In genomic region chr15:29805043-29805707, GRCh38 we compare ENCODE assay signal across 9 cellular contexts. TPM values are rescaled to one million over a fixed set of nuclear protein-coding genes. Genes with fewer than 3 reads are reported as not detected.
DNase-seq lines count a peak whose midpoint lies in the region; FAIRE-seq and TF ChIP-seq lines count a peak whose summit lies in the region.
"Had no signal": no experiment of that assay in that cellular context is flagged by ENCODE, and none has a peak within 500 bp of the region (broad histone marks: within the 10 kb centered on the region; RNA-seq: fewer than 3 reads in every experiment).

No MANE protein-coding gene starts in this region.

- H3K27me3 ChIP-seq in smooth muscle cell (ENCODE audit: low read depth) (no peaks in the 10 kb centered on the region), transverse colon (no peaks in the 10 kb centered on the region), BE2C (no peaks in the 10 kb centered on the region)

- no peak for TF ChIP-seq POLR2A in transverse colon (IDR thresholded peaks at IDR 0.05)

- intact Hi-C loops in kidney (cut with DNase I) (no loop called here), transverse colon (cut with DNase I; ENCODE audit: low total_unique reads) (no loop called here)

- no peak for TF ChIP-seq RAD21 in Ishikawa (IDR thresholded peaks at IDR 0.05; ENCODE audit: low read depth)

- H3K4me1 ChIP-seq in kidney (ENCODE audit: control insufficient read depth in 1 of 2, insufficient read depth in 1 of 2, low read depth in 1 of 2, low read length in 2 of 2) (peaks cover 6 to 7% of the 10 kb centered on the region in 2 donors), smooth muscle cell (ENCODE audit: low read depth) (peaks cover 18% of the 10 kb centered on the region), transverse colon (peaks cover 8 to 44% (median 14%) of the 10 kb centered on the region in 4 donors), BE2C (peaks cover 3% of the 10 kb centered on the region; the same call in 1 of the 2 replicates)

- H3F3A ChIP-seq in smooth muscle cell (ENCODE audit: low read depth): peaks cover 5% of the 10 kb centered on the region

- H2AFZ ChIP-seq in smooth muscle cell (ENCODE audit: low read depth): no peak overlapping the region

- DNase-seq in choroid plexus epithelial cell (ENCODE audit: low read depth) (peak; percentile 85), kidney (no peak), smooth muscle cell (lab: John Stamatoyannopoulos, UW; ENCODE audit: unreplicated experiment) (no peak), transverse colon (no peak), DMS79 (lab: John Stamatoyannopoulos, UW) (no peak), BE2C (no peak), NCI-H2081 (lab: John Stamatoyannopoulos, UW) (no peak)
- DNase-seq: immature natural killer cell had no signal

- peak; percentile 74 for FAIRE-seq in kidney (lab: Jason Lieb, UNC)

- no peaks in the 10 kb centered on the region for H3K9me3 ChIP-seq in kidney (ENCODE audit: control insufficient read depth in 1 of 2, low read length in 2 of 2)
- H3K9me3 ChIP-seq in smooth muscle cell (replicated peaks; ENCODE audit: low read depth): no peaks in the 10 kb centered on the region
- no peaks in the 10 kb centered on the region for H3K9me3 ChIP-seq in transverse colon
- H3K9me3 ChIP-seq in BE2C: no peaks in the 10 kb centered on the region

- 50% methylated on average over 1 of the region's 1 CpG for WGBS in smooth muscle cell (ENCODE audit: low lambda C conversion rate)
- WGBS in transverse colon (ENCODE audit: low coverage in 1 of 2), 2 donors: 48% methylated on average over 1 of the region's 1 CpG; no CpG with 5 or more reads in 1 of the 2 donors

- H3K4me3 ChIP-seq in choroid plexus epithelial cell (ENCODE audit: low read depth, low read length) (no peak overlapping the region), kidney (ENCODE audit: low read length in 2 of 2) (no peak overlapping the region), smooth muscle cell (no peak overlapping the region), transverse colon (no peak overlapping the region), BE2C (ENCODE audit: low read depth, low read length) (no peak overlapping the region)

- H3K9ac ChIP-seq in kidney (ENCODE audit: low read length in 2 of 2) (no peak overlapping the region), smooth muscle cell (ENCODE audit: low read depth) (no peak overlapping the region)

- no peak overlapping the region for H3K27ac ChIP-seq in kidney (ENCODE audit: low read depth in 2 of 2, low read length in 2 of 2)
- peak overlapping the region; percentile 57 for H3K27ac ChIP-seq in smooth muscle cell (ENCODE audit: low read depth)
- peak overlapping the region in 1 of 4 donors; percentile 56 for H3K27ac ChIP-seq in transverse colon

- in situ Hi-C loops in transverse colon (cut with MboI; ENCODE audit: low pct_ligation_motif_present in 1 of 4, low pct_unique_long_range_greater_than_20kb in 1 of 4, low sequenced_read_pairs in 3 of 4): no loop called here

- peak overlapping the region; percentile 56 for H3K4me2 ChIP-seq in smooth muscle cell

- TF ChIP-seq CTCF in choroid plexus epithelial cell (conservative IDR thresholded peaks at IDR 0.05; ENCODE audit: low read depth, low read length) (no peak), kidney (IDR thresholded peaks at IDR 0.05; ENCODE audit: borderline replicate concordance, extremely low read depth, insufficient read depth) (no peak), smooth muscle cell (IDR thresholded peaks at IDR 0.05; ENCODE audit: borderline replicate concordance, insufficient read depth, poor library complexity, severe bottlenecking) (no peak), transverse colon (IDR thresholded peaks at IDR 0.05) (no peak), BE2C (IDR thresholded peaks at IDR 0.05; ENCODE audit: low read depth, low read length) (no peak)

- no peak for TF ChIP-seq EP300 in Ishikawa (IDR thresholded peaks at IDR 0.05; ENCODE audit: borderline replicate concordance)
- TF ChIP-seq EP300 in transverse colon (IDR thresholded peaks at IDR 0.05; ENCODE audit: low read depth): no peak

- H3K36me3 ChIP-seq in kidney (ENCODE audit: control insufficient read depth in 1 of 2, insufficient read depth in 2 of 2, low read length in 2 of 2) (no peaks in the 10 kb centered on the region), smooth muscle cell (ENCODE audit: low read depth) (no peaks in the 10 kb centered on the region), transverse colon (no peaks in the 10 kb centered on the region), BE2C (no peaks in the 10 kb centered on the region)

- H3K79me2 ChIP-seq in smooth muscle cell (ENCODE audit: low read depth): peaks cover 96% of the 10 kb centered on the region

- peaks cover 96% of the 10 kb centered on the region for H4K20me1 ChIP-seq in smooth muscle cell (ENCODE audit: low read depth)

TF ChIP-seq in Ishikawa, 13 proteins besides CTCF, POLR2A, EP300 and RAD21:
- no peak for TF ChIP-seq TCF12 (IDR thresholded peaks at IDR 0.05; ENCODE audit: low read depth)
- peak; percentile 41; the same call in 1 of the 2 replicates for TF ChIP-seq CEBPB (IDR thresholded peaks at IDR 0.05)
- peak; percentile 28; the same call in 1 of the 2 replicates for TF ChIP-seq NFIC (IDR thresholded peaks at IDR 0.05)
- no peak for TF ChIP-seq YY1 (IDR thresholded peaks at IDR 0.05; ENCODE audit: low read depth)
- no peak for TF ChIP-seq MAX (IDR thresholded peaks at IDR 0.05)

RNA-seq across cellular contexts. Expression of gene TJP1, which starts 17.1 kb away (rescaled TPM):
- total RNA-seq in kidney: 121 TPM
- polyA plus RNA-seq in kidney (ENCODE audit: insufficient read depth, low read depth, low replicate concordance): 17.7 TPM
- total RNA-seq in smooth muscle cell: 73.1 and 89.6 TPM in 2 replicates
- 28.4 and 48.0 TPM in 2 replicates for polyA plus RNA-seq in smooth muscle cell
- total RNA-seq in transverse colon: 100 to 1,000 TPM in 1 of 4 donors, 10 to 100 TPM in 3; 69.9 to 119 (median 93.0) TPM
- polyA plus RNA-seq in BE2C (2012; ENCODE audit: insufficient read depth, insufficient read length, low read depth): 3.1 TPM
- polyA plus RNA-seq: immature natural killer cell had no signal
